In the genomic region with DNA sequence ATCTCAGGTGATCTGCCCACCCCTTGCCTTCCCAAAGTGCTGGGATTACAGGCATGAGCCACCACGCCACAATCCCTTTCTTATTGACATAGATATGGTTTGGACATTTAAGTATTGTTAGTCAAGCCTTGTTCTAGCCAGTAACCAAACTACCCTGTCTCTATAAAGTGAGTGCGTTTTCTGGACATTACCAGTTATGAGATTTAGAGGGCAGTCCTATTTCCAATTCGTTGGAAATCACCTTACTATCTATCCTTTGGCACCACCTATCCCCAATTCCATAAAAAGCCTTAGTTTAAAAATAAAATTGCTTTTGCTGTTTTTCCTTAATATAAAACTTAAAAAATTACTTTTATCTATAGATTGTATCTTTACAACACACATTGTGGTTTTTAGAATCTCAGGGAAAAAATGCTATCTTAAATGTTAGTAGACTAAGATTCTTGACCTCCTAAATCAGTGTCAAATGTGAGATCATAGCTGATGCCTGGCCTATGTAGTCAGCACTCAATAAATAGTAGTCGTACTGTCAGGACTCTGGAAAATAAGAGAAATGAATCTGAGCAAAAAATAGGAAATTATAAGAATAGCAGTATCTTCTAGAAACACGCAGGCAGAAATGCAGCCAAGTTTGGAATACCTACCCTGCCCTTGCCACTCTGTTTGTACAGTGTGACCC, we compare ENCODE assay signal across 14 cellular contexts. TPM values are rescaled to one million over a fixed set of nuclear protein-coding genes. Genes with fewer than 3 reads are reported as not detected.
A peak's percentile ranks its signal among the peaks of the same experiment; 100 is the strongest.
DNase-seq lines count a peak whose midpoint lies in the region; ATAC-seq, FAIRE-seq and TF ChIP-seq lines count a peak whose summit lies in the region.
"Had no signal": no experiment of that assay in that cellular context is flagged by ENCODE, and none has a peak within 500 bp of the region (broad histone marks: within the 10 kb centered on the region; RNA-seq: fewer than 3 reads in every experiment).

No MANE protein-coding gene starts in this region.

- CTCF ChIA-PET in activated CD8-positive, alpha-beta T cell treated with anti-CD3 and anti-CD28 coated beads for 36 hours (lab: Charles Lee) = no interaction called here

- H3K9ac ChIP-seq in astrocyte (ENCODE audit: low read length) = peak overlapping the region; percentile 64
- H3K9ac ChIP-seq: KMS-11 had no signal

- intact Hi-C loops in left ventricle myocardium superior (cut with micrococcal nuclease) = no loop called here
- intact Hi-C loops in activated CD8-positive, alpha-beta T cell treated with anti-CD3 and anti-CD28 coated beads for 36 hours (cut with micrococcal nuclease) = no loop called here

- peak overlapping the region; percentile 77 for H3K27ac ChIP-seq in astrocyte (ENCODE audit: low read depth, low read length)
- peak overlapping the region in 11 of 21 experiments; percentile 6 to 63 (median 44) for H3K27ac ChIP-seq in skin epidermis
- H3K27ac ChIP-seq: KMS-11 had no signal

- H4K20me1 ChIP-seq in astrocyte (ENCODE audit: insufficient read depth, low read length) = no peaks in the 10 kb centered on the region

- H3K4me3 ChIP-seq in astrocyte (ENCODE audit: insufficient read depth, low read depth, low read length) = no peak overlapping the region
- H3K4me3 ChIP-seq in skin epidermis = no peak overlapping the region

- peaks cover 8% of the 10 kb centered on the region for H3K36me3 Mint-ChIP-seq in astrocyte (ENCODE audit: low read depth, unreplicated experiment)
- no peaks in the 10 kb centered on the region for H3K36me3 Mint-ChIP-seq in stimulated activated memory B cell treated with anti-CD40 and anti-IgM and Interleukin-4, amounts not matched to agents 10 μg/mL and 1 μg/mL and 100 μg/mL, for 72 hours
- no peaks in the 10 kb centered on the region for H3K36me3 Mint-ChIP-seq in activated CD8-positive, alpha-beta T cell treated with anti-CD3 and anti-CD28 coated beads for 36 hours (ENCODE audit: low read depth)

- no peaks in the 10 kb centered on the region for H3K27me3 ChIP-seq in astrocyte (ENCODE audit: insufficient read depth, low read length)

- ATAC-seq in left ventricle myocardium superior (peak; percentile 45), GM19467 (IDR thresholded peaks at IDR 0.05; ENCODE audit: unreplicated experiment) (no peak)
- no peak for ATAC-seq in stimulated activated memory B cell treated with anti-CD40 and anti-IgM and Interleukin-4, amounts not matched to agents 10 μg/mL and 1 μg/mL and 100 μg/mL, for 72 hours
- no peak for ATAC-seq in activated CD8-positive, alpha-beta T cell treated with anti-CD3 and anti-CD28 coated beads for 36 hours
- ATAC-seq: activated CD8-positive, alpha-beta T cell treated with anti-CD3 and anti-CD28 coated beads, Interleukin-2, amount 10 ng/mL, durations not matched to agents 7 days and 5 days had no signal

- no peak for TF ChIP-seq CTCF in astrocyte (IDR thresholded peaks at IDR 0.05; ENCODE audit: insufficient read depth, low read depth, low read length)
- TF ChIP-seq CTCF in activated CD8-positive, alpha-beta T cell treated with anti-CD3 and anti-CD28 coated beads for 36 hours (IDR thresholded peaks at IDR 0.05) = no peak

- H3K9me3 Mint-ChIP-seq in astrocyte (ENCODE audit: unreplicated experiment) = peaks cover 3% of the 10 kb centered on the region
- H3K9me3 Mint-ChIP-seq in stimulated activated memory B cell treated with anti-CD40 and anti-IgM and Interleukin-4, amounts not matched to agents 10 μg/mL and 1 μg/mL and 100 μg/mL, for 72 hours = no peaks in the 10 kb centered on the region
- H3K9me3 Mint-ChIP-seq in activated CD8-positive, alpha-beta T cell treated with anti-CD3 and anti-CD28 coated beads for 36 hours = no peaks in the 10 kb centered on the region
- H3K9me3 Mint-ChIP-seq: activated naive CD4-positive, alpha-beta T cell treated with anti-CD3 and anti-CD28 coated beads for 36 hours had no signal

- H3K36me3 ChIP-seq in astrocyte (ENCODE audit: insufficient read depth, low read length) = no peaks in the 10 kb centered on the region

- peaks cover 33% of the 10 kb centered on the region for H3K4me1 ChIP-seq in astrocyte (ENCODE audit: insufficient read depth, low read length)

- no peak for FAIRE-seq in astrocyte (lab: Jason Lieb, UNC)

- H3K79me2 ChIP-seq in astrocyte (ENCODE audit: insufficient read depth, low read length) = no peaks in the 10 kb centered on the region

- no peaks in the 10 kb centered on the region for H3K9me3 ChIP-seq in astrocyte (ENCODE audit: insufficient read depth, low read depth, low read length)

- peak overlapping the region; percentile 38 for H2AFZ ChIP-seq in astrocyte (ENCODE audit: low read depth, low read length)

- no peak overlapping the region for H3K4me3 Mint-ChIP-seq in astrocyte (ENCODE audit: unreplicated experiment)
- H3K4me3 Mint-ChIP-seq in stimulated activated memory B cell treated with anti-CD40 and anti-IgM and Interleukin-4, amounts not matched to agents 10 μg/mL and 1 μg/mL and 100 μg/mL, for 72 hours = no peak overlapping the region
- H3K4me3 Mint-ChIP-seq in activated CD8-positive, alpha-beta T cell treated with anti-CD3 and anti-CD28 coated beads for 36 hours = no peak overlapping the region
- H3K4me3 Mint-ChIP-seq: activated CD8-positive, alpha-beta T cell treated with anti-CD3 and anti-CD28 coated beads, Interleukin-2, amount 10 ng/mL, durations not matched to agents 7 days and 5 days; activated naive CD4-positive, alpha-beta T cell treated with anti-CD3 and anti-CD28 coated beads for 36 hours had no signal

- peak overlapping the region; percentile 92 for H3K27ac Mint-ChIP-seq in astrocyte (ENCODE audit: unreplicated experiment)
- no peak overlapping the region for H3K27ac Mint-ChIP-seq in stimulated activated memory B cell treated with anti-CD40 and anti-IgM and Interleukin-4, amounts not matched to agents 10 μg/mL and 1 μg/mL and 100 μg/mL, for 72 hours
- no peak overlapping the region for H3K27ac Mint-ChIP-seq in activated CD8-positive, alpha-beta T cell treated with anti-CD3 and anti-CD28 coated beads for 36 hours
- H3K27ac Mint-ChIP-seq: activated CD8-positive, alpha-beta T cell treated with anti-CD3 and anti-CD28 coated beads, Interleukin-2, amount 10 ng/mL, durations not matched to agents 7 days and 5 days; activated naive CD4-positive, alpha-beta T cell treated with anti-CD3 and anti-CD28 coated beads for 36 hours had no signal

- peaks cover 40% of the 10 kb centered on the region for H3K4me1 Mint-ChIP-seq in astrocyte (ENCODE audit: low read depth, unreplicated experiment)
- no peaks in the 10 kb centered on the region for H3K4me1 Mint-ChIP-seq in stimulated activated memory B cell treated with anti-CD40 and anti-IgM and Interleukin-4, amounts not matched to agents 10 μg/mL and 1 μg/mL and 100 μg/mL, for 72 hours
- H3K4me1 Mint-ChIP-seq in activated CD8-positive, alpha-beta T cell treated with anti-CD3 and anti-CD28 coated beads for 36 hours (ENCODE audit: low read depth) = peaks cover 8% of the 10 kb centered on the region

- H3K27me3 Mint-ChIP-seq in astrocyte (ENCODE audit: low read depth, unreplicated experiment) = no peaks in the 10 kb centered on the region
- H3K27me3 Mint-ChIP-seq in stimulated activated memory B cell treated with anti-CD40 and anti-IgM and Interleukin-4, amounts not matched to agents 10 μg/mL and 1 μg/mL and 100 μg/mL, for 72 hours = peaks cover 15% of the 10 kb centered on the region
- peaks cover 3% of the 10 kb centered on the region for H3K27me3 Mint-ChIP-seq in activated CD8-positive, alpha-beta T cell treated with anti-CD3 and anti-CD28 coated beads for 36 hours

- peak overlapping the region; percentile 69 for H3K4me2 ChIP-seq in astrocyte (ENCODE audit: low read length)
- H3K4me2 ChIP-seq: KMS-11 had no signal

- peak; percentile 58 for DNase-seq in ELR (ENCODE audit: low read depth)
- DNase-seq in astrocyte (ENCODE audit: low read depth) = peak; percentile 79
- DNase-seq in left ventricle myocardium superior = no peak
- DNase-seq in OCI-M2 (lab: John Stamatoyannopoulos, UW; ENCODE audit: unreplicated experiment) = no peak
- no peak for DNase-seq in activated CD8-positive, alpha-beta T cell treated with anti-CD3 and anti-CD28 coated beads for 36 hours
- DNase-seq: activated CD8-positive, alpha-beta T cell treated with anti-CD3 and anti-CD28 coated beads, Interleukin-2, amount 10 ng/mL, durations not matched to agents 7 days and 5 days; activated naive CD4-positive, alpha-beta T cell treated with anti-CD3 and anti-CD28 coated beads for 36 hours; midbrain; NCI-H2081 treated with DMSO at 0.1 percent for 48 hours; T-helper 1 cell had no signal

- POLR2A ChIA-PET in activated CD8-positive, alpha-beta T cell treated with anti-CD3 and anti-CD28 coated beads for 36 hours (lab: Charles Lee) = no interaction called here

RNA-seq across cellular contexts. Expression of a gene that starts 57.0 kb away (rescaled TPM):
- total RNA-seq in astrocyte (7.0 and 7.6 TPM in 2 replicates), left ventricle myocardium superior (2.9 TPM)
- total RNA-seq in activated CD8-positive, alpha-beta T cell treated with anti-CD3 and anti-CD28 coated beads for 36 hours = 10 to 100 TPM; 10.4 to 11.2 TPM

RNA-seq across cellular contexts. Expression of a gene that starts 57.0 kb away (rescaled TPM):
- total RNA-seq in astrocyte (18.5 and 22.2 TPM in 2 replicates), left ventricle myocardium superior (10.7 TPM)
- 10 to 100 TPM; 30.4 to 31.6 TPM for total RNA-seq in activated CD8-positive, alpha-beta T cell treated with anti-CD3 and anti-CD28 coated beads for 36 hours

Comparison
In these comparisons a context has a peak if more than half of its experiments do, and no peak if none do; other contexts are left out.
1. DNase-seq: peak in ELR (single experiment) and astrocyte (single experiment); none in left ventricle myocardium superior (single experiment), OCI-M2 (single experiment) and activated CD8-positive, alpha-beta T cell treated with anti-CD3 and anti-CD28 coated beads for 36 hours (single experiment).